19 cellular contexts compared by ENCODE assay signal in the genomic region with DNA sequence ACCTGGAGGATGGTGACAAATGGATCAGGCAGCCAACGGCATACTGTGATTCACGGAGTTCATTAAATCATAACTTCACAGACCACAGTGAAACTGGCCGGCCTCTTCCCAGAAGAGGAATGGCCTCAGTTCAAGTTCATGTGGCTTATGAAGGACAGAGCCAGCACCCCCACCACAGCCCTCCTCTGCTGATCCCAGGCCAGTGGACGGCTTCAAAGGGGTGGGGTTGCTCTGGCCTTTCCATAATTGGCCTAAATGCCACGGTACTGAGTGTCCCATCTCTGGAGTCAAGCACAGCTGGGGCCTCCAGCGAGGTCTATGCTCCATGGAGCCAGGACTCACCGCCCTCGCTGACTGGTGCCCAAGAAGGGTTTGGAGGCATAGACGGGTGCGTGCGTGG. TPM values are rescaled to one million over a fixed set of nuclear protein-coding genes. Genes with fewer than 3 reads are reported as not detected.
DNase-seq lines count a peak whose midpoint lies in the region; ATAC-seq, FAIRE-seq and TF ChIP-seq lines count a peak whose summit lies in the region.
"Had no signal": no experiment of that assay in that cellular context is flagged by ENCODE, and none has a peak within 500 bp of the region (broad histone marks: within the 10 kb centered on the region; RNA-seq: fewer than 3 reads in every experiment).

No MANE protein-coding gene starts in this region.

- no peak overlapping the region for H3K4me3 ChIP-seq in AG10803 (ENCODE audit: low read length)
- peak overlapping the region in 1 of 4 donors; percentile 24 for H3K4me3 ChIP-seq in Peyer's patch
- no peak overlapping the region for H3K4me3 ChIP-seq in fibroblast of the aortic adventitia (ENCODE audit: low read depth, low read length)

- ATAC-seq in sciatic nerve (peak; percentile 79), GM21786 (IDR thresholded peaks at IDR 0.05; ENCODE audit: unreplicated experiment) (no peak)

- TF ChIP-seq CTCF in AG10803 (conservative IDR thresholded peaks at IDR 0.05; ENCODE audit: low read length) = no peak
- no peak for TF ChIP-seq CTCF in Peyer's patch (IDR thresholded peaks at IDR 0.05)
- no peak for TF ChIP-seq CTCF in fibroblast of the aortic adventitia (IDR thresholded peaks at IDR 0.05; ENCODE audit: insufficient read depth, low read length)

- POLR2A ChIA-PET in HEK293T (lab: Yijun Ruan, JAX) = no interaction called here

- H3K27me3 ChIP-seq in Peyer's patch = no peaks in the 10 kb centered on the region

- intact Hi-C loops in sciatic nerve (cut with DNase I) = no loop called here

- H3K9me3 ChIP-seq in Peyer's patch = no peaks in the 10 kb centered on the region

- peak overlapping the region in 3 of 4 donors; percentile 17 to 73 (median 60) for H3K27ac ChIP-seq in Peyer's patch
- H3K27ac ChIP-seq: C4-2B had no signal

- H3K4me1 ChIP-seq in Peyer's patch = no peaks in the 10 kb centered on the region

- TF ChIP-seq POLR2A in Peyer's patch (IDR thresholded peaks at IDR 0.05) = no peak

- FAIRE-seq in GM19239 (lab: Jason Lieb, UNC) = no peak

- DNase-seq in AG10803 (ENCODE audit: low read depth) (peak; percentile 12), Peyer's patch (peak in 1 of 3 donors; percentile 56), fibroblast of the aortic adventitia (ENCODE audit: low read depth) (peak; percentile 64), sciatic nerve (ENCODE audit: low spot score) (no peak), HEK293T (ENCODE audit: extremely low spot score) (no peak), A172 (ENCODE audit: low spot score) (no peak), GM19239 (ENCODE audit: insufficient read length, low spot score) (no peak)
- DNase-seq: ACHN, DMS153, EL, H7, KG1, NCI-H1092, NCI-H1694, NCI-H345, NCI-H69 had no signal

- H3K36me3 ChIP-seq in Peyer's patch = peaks cover 0 to 20% (median 0%) of the 10 kb centered on the region in 3 donors

- CTCF ChIA-PET in HEK293T (lab: Yijun Ruan, JAX) = no interaction called here

TF ChIP-seq in HEK293T, 16 proteins besides CTCF, POLR2A, EP300 and RAD21:
- TF ChIP-seq ELF4 (IDR thresholded peaks at IDR 0.05) (no peak), CTBP1 (IDR thresholded peaks at IDR 0.05; ENCODE audit: borderline replicate concordance) (no peak), BHLHE40 (IDR thresholded peaks at IDR 0.05; ENCODE audit: borderline replicate concordance) (no peak), LEF1 (IDR thresholded peaks at IDR 0.05; ENCODE audit: borderline replicate concordance) (no peak), PKNOX1 (IDR thresholded peaks at IDR 0.05) (no peak)

RNA-seq across cellular contexts. Expression of gene GALNS, which starts 21.4 kb away (rescaled TPM):
- total RNA-seq in Peyer's patch (100 to 1,000 TPM in 3 of 4 donors, 10 to 100 TPM in 1; 46.4 to 180 (median 133) TPM), fibroblast of the aortic adventitia (ENCODE audit: low replicate concordance) (11.6 and 22.5 TPM in 2 replicates), sciatic nerve (41.1 TPM)
- total RNA-seq in A172 (2014; rRNA removed; shearing (Covaris generic)) = 25.8 and 34.3 TPM in 2 replicates

RNA-seq across cellular contexts. Expression of gene TRAPPC2L, which starts 21.5 kb away (rescaled TPM):
- 10 to 100 TPM; 20.4 to 47.9 (median 35.4) TPM for total RNA-seq in Peyer's patch
- total RNA-seq in fibroblast of the aortic adventitia (ENCODE audit: low replicate concordance) = 30.6 and 57.2 TPM in 2 replicates
- total RNA-seq in sciatic nerve = 41.2 TPM
- total RNA-seq in A172 (2014; rRNA removed; shearing (Covaris generic)) = 52.9 and 78.8 TPM in 2 replicates

RNA-seq across cellular contexts. Expression of gene APRT, which starts 23.7 kb away (rescaled TPM):
- total RNA-seq in Peyer's patch = 100 to 1,000 TPM; 109 to 190 (median 122) TPM
- total RNA-seq in fibroblast of the aortic adventitia (ENCODE audit: low replicate concordance) = 54.0 and 73.8 TPM in 2 replicates
- 46.0 TPM for total RNA-seq in sciatic nerve
- total RNA-seq in A172 (2014; rRNA removed; shearing (Covaris generic)) = 255 and 258 TPM in 2 replicates

RNA-seq across cellular contexts. Expression of gene PABPN1L, which starts 31.1 kb away (rescaled TPM):
- total RNA-seq in Peyer's patch = not detected
- total RNA-seq in fibroblast of the aortic adventitia (ENCODE audit: low replicate concordance) = not detected in 2 replicates
- total RNA-seq in sciatic nerve = not detected
- not detected in 2 replicates for total RNA-seq in A172 (2014; rRNA removed; shearing (Covaris generic))
- total RNA-seq: H7, M059J had no signal

RNA-seq across cellular contexts. Expression of gene CDT1, which starts 31.8 kb away (rescaled TPM):
- 10 to 100 TPM in 2 of 4 donors, 1 to 10 TPM in 2; 7.9 to 28.1 (median 10.1) TPM for total RNA-seq in Peyer's patch
- total RNA-seq in fibroblast of the aortic adventitia (ENCODE audit: low replicate concordance) = 0.82 and 26.8 TPM in 2 replicates
- 0.76 TPM for total RNA-seq in sciatic nerve
- 29.3 and 39.2 TPM in 2 replicates for total RNA-seq in A172 (2014; rRNA removed; shearing (Covaris generic))

Comparison
In these comparisons a context has a peak if more than half of its experiments do, and no peak if none do; other contexts are left out.
1. DNase-seq: peak in AG10803 (single experiment) and fibroblast of the aortic adventitia (single experiment); none in sciatic nerve (single experiment), HEK293T (single experiment), A172 (single experiment) and GM19239 (single experiment).